ENCODE assay signal across 1 cellular context in the genomic region with DNA sequence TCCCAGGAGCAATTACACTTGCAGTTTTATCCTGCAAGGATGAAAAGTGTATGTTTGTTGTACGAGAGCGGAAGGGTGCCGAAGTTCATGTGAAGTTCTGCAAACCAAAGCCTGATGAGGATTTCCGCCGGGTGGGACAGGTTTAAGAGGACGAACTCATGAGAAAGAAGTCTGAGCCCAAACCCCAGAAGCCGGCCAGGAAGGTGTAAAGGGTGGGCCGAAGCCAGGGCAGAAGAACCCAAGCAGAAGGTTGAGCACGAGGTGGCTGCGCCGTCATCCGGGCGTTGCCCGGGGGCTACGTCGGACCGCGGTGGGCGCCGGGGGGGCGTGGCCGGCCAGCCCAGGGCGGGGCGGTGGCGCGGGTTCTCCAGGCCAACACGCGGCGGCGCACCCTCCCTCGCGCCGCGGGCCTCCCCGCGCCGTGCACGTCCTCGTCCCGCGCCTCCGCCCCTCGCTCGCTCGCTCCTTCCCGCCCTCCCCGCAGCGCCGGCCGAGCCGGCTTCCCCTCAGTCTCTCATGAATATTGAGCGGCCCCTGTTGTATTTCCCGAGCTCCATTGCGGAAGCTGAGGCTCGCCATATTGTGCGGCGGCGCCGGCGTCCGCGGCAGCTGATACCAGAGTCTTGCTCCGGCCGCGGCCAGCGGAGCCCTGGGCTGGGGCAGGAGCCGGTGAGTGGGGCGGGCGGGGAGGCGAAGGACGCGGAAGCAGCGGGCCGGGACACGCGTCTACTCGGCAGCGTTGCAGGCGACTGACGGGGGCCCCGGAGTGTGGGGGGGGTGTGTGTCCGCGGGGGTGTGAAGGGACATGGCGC.
TF ChIP-seq lines count a peak whose summit lies in the region.

A gene (plus strand): TSS at position 578 of the 812 bp plus-strand sequence. CDS start 41,996 bp downstream, outside the sequence.

TF ChIP-seq in HepG2, 621 proteins besides CTCF, POLR2A, EP300 and RAD21 (continued from another document and continues in another):
- TF ChIP-seq, protein P1, sequence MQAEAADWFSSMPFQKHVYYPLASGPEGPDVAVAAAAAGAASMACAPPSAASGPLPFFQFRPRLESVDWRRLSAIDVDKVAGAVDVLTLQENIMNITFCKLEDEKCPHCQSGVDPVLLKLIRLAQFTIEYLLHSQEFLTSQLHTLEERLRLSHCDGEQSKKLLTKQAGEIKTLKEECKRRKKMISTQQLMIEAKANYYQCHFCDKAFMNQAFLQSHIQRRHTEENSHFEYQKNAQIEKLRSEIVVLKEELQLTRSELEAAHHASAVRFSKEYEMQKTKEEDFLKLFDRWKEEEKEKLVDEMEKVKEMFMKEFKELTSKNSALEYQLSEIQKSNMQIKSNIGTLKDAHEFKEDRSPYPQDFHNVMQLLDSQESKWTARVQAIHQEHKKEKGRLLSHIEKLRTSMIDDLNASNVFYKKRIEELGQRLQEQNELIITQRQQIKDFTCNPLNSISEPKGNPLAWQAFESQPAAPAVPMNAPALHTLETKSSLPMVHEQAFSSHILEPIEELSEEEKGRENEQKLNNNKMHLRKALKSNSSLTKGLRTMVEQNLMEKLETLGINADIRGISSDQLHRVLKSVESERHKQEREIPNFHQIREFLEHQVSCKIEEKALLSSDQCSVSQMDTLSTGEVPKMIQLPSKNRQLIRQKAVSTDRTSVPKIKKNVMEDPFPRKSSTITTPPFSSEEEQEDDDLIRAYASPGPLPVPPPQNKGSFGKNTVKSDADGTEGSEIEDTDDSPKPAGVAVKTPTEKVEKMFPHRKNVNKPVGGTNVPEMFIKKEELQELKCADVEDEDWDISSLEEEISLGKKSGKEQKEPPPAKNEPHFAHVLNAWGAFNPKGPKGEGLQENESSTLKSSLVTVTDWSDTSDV (CRISPR knock-in tag; IDR thresholded peaks at IDR 0.05), result no peak; the same call in 1 of the 2 replicates
- no peak for TF ChIP-seq JUND (CRISPR knock-in tag; IDR thresholded peaks at IDR 0.05)
- TF ChIP-seq ZNF709 (CRISPR knock-in tag; IDR thresholded peaks at IDR 0.05), result no peak
- 0 out of 2 replicates have a peak, but pooled peaks have one; percentile 21 for TF ChIP-seq NCOA1 (CRISPR knock-in tag; IDR thresholded peaks at IDR 0.05)
- TF ChIP-seq ZNF713 (CRISPR knock-in tag; IDR thresholded peaks at IDR 0.05), result no peak
- TF ChIP-seq, protein P2, sequence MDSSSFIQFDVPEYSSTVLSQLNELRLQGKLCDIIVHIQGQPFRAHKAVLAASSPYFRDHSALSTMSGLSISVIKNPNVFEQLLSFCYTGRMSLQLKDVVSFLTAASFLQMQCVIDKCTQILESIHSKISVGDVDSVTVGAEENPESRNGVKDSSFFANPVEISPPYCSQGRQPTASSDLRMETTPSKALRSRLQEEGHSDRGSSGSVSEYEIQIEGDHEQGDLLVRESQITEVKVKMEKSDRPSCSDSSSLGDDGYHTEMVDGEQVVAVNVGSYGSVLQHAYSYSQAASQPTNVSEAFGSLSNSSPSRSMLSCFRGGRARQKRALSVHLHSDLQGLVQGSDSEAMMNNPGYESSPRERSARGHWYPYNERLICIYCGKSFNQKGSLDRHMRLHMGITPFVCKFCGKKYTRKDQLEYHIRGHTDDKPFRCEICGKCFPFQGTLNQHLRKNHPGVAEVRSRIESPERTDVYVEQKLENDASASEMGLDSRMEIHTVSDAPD (CRISPR knock-in tag; IDR thresholded peaks at IDR 0.05), result no peak
- peak; percentile 60 for TF ChIP-seq SP5 (CRISPR knock-in tag; IDR thresholded peaks at IDR 0.05; ENCODE audit: borderline replicate concordance, low read depth)
- TF ChIP-seq, protein P3, sequence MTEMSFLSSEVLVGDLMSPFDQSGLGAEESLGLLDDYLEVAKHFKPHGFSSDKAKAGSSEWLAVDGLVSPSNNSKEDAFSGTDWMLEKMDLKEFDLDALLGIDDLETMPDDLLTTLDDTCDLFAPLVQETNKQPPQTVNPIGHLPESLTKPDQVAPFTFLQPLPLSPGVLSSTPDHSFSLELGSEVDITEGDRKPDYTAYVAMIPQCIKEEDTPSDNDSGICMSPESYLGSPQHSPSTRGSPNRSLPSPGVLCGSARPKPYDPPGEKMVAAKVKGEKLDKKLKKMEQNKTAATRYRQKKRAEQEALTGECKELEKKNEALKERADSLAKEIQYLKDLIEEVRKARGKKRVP (CRISPR knock-in tag; IDR thresholded peaks at IDR 0.05), result no peak
- TF ChIP-seq ZNF644 (CRISPR knock-in tag; IDR thresholded peaks at IDR 0.05; ENCODE audit: low read depth), result no peak
- no peak for TF ChIP-seq ZC3H4 (CRISPR knock-in tag; IDR thresholded peaks at IDR 0.05; ENCODE audit: borderline replicate concordance)
- TF ChIP-seq, protein P4, sequence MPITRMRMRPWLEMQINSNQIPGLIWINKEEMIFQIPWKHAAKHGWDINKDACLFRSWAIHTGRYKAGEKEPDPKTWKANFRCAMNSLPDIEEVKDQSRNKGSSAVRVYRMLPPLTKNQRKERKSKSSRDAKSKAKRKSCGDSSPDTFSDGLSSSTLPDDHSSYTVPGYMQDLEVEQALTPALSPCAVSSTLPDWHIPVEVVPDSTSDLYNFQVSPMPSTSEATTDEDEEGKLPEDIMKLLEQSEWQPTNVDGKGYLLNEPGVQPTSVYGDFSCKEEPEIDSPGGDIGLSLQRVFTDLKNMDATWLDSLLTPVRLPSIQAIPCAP (CRISPR knock-in tag; IDR thresholded peaks at IDR 0.05; ENCODE audit: low read depth), result no peak
- TF ChIP-seq, protein P5, sequence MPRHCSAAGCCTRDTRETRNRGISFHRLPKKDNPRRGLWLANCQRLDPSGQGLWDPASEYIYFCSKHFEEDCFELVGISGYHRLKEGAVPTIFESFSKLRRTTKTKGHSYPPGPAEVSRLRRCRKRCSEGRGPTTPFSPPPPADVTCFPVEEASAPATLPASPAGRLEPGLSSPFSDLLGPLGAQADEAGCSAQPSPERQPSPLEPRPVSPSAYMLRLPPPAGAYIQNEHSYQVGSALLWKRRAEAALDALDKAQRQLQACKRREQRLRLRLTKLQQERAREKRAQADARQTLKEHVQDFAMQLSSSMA (CRISPR knock-in tag; IDR thresholded peaks at IDR 0.05), result no peak
- TF ChIP-seq ZNF788 (CRISPR knock-in tag; IDR thresholded peaks at IDR 0.05; ENCODE audit: borderline replicate concordance), result no peak
- TF ChIP-seq ZNF570 (CRISPR knock-in tag; IDR thresholded peaks at IDR 0.05; ENCODE audit: borderline replicate concordance), result no peak
- TF ChIP-seq, protein P6, sequence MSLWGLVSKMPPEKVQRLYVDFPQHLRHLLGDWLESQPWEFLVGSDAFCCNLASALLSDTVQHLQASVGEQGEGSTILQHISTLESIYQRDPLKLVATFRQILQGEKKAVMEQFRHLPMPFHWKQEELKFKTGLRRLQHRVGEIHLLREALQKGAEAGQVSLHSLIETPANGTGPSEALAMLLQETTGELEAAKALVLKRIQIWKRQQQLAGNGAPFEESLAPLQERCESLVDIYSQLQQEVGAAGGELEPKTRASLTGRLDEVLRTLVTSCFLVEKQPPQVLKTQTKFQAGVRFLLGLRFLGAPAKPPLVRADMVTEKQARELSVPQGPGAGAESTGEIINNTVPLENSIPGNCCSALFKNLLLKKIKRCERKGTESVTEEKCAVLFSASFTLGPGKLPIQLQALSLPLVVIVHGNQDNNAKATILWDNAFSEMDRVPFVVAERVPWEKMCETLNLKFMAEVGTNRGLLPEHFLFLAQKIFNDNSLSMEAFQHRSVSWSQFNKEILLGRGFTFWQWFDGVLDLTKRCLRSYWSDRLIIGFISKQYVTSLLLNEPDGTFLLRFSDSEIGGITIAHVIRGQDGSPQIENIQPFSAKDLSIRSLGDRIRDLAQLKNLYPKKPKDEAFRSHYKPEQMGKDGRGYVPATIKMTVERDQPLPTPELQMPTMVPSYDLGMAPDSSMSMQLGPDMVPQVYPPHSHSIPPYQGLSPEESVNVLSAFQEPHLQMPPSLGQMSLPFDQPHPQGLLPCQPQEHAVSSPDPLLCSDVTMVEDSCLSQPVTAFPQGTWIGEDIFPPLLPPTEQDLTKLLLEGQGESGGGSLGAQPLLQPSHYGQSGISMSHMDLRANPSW (CRISPR knock-in tag; IDR thresholded peaks at IDR 0.05; ENCODE audit: borderline replicate concordance), result no peak
- TF ChIP-seq, protein P7, sequence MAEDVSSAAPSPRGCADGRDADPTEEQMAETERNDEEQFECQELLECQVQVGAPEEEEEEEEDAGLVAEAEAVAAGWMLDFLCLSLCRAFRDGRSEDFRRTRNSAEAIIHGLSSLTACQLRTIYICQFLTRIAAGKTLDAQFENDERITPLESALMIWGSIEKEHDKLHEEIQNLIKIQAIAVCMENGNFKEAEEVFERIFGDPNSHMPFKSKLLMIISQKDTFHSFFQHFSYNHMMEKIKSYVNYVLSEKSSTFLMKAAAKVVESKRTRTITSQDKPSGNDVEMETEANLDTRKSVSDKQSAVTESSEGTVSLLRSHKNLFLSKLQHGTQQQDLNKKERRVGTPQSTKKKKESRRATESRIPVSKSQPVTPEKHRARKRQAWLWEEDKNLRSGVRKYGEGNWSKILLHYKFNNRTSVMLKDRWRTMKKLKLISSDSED (CRISPR knock-in tag; IDR thresholded peaks at IDR 0.05), result no peak
- peak; percentile 29; the same call in 1 of the 2 replicates for TF ChIP-seq ZKSCAN8 (CRISPR knock-in tag; IDR thresholded peaks at IDR 0.05; ENCODE audit: borderline replicate concordance)
- TF ChIP-seq, protein P8, sequence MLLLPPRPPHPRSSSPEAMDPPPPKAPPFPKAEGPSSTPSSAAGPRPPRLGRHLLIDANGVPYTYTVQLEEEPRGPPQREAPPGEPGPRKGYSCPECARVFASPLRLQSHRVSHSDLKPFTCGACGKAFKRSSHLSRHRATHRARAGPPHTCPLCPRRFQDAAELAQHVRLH (CRISPR knock-in tag; IDR thresholded peaks at IDR 0.05; ENCODE audit: borderline replicate concordance, low read depth), result no peak
- TF ChIP-seq SAP130 (CRISPR knock-in tag; IDR thresholded peaks at IDR 0.05; ENCODE audit: low read depth), result no peak; the same call in 1 of the 2 replicates
- TF ChIP-seq TAF15 (IDR thresholded peaks at IDR 0.05; ENCODE audit: low read depth, low read length, poor library complexity, severe bottlenecking), result no peak
- TF ChIP-seq, protein P9, sequence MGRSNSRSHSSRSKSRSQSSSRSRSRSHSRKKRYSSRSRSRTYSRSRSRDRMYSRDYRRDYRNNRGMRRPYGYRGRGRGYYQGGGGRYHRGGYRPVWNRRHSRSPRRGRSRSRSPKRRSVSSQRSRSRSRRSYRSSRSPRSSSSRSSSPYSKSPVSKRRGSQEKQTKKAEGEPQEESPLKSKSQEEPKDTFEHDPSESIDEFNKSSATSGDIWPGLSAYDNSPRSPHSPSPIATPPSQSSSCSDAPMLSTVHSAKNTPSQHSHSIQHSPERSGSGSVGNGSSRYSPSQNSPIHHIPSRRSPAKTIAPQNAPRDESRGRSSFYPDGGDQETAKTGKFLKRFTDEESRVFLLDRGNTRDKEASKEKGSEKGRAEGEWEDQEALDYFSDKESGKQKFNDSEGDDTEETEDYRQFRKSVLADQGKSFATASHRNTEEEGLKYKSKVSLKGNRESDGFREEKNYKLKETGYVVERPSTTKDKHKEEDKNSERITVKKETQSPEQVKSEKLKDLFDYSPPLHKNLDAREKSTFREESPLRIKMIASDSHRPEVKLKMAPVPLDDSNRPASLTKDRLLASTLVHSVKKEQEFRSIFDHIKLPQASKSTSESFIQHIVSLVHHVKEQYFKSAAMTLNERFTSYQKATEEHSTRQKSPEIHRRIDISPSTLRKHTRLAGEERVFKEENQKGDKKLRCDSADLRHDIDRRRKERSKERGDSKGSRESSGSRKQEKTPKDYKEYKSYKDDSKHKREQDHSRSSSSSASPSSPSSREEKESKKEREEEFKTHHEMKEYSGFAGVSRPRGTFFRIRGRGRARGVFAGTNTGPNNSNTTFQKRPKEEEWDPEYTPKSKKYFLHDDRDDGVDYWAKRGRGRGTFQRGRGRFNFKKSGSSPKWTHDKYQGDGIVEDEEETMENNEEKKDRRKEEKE (IDR thresholded peaks at IDR 0.05), result no peak
- no peak for TF ChIP-seq NFYC (CRISPR knock-in tag; IDR thresholded peaks at IDR 0.05)
- no peak for TF ChIP-seq ZNF83 (CRISPR knock-in tag; IDR thresholded peaks at IDR 0.05; ENCODE audit: borderline replicate concordance)
- TF ChIP-seq ETV5 (CRISPR knock-in tag; IDR thresholded peaks at IDR 0.05; ENCODE audit: borderline replicate concordance), result peak; percentile 38; the same call in 1 of the 2 replicates
- peak; percentile 74 for TF ChIP-seq ZSCAN21 (CRISPR knock-in tag; IDR thresholded peaks at IDR 0.05; ENCODE audit: borderline replicate concordance)
- TF ChIP-seq FOXJ3 (CRISPR knock-in tag; IDR thresholded peaks at IDR 0.05; ENCODE audit: borderline replicate concordance), result no peak
- TF ChIP-seq PHF5A (CRISPR knock-in tag; IDR thresholded peaks at IDR 0.05; ENCODE audit: low read depth, unreplicated experiment), result no peak
- TF ChIP-seq RAD51 (IDR thresholded peaks at IDR 0.05; ENCODE audit: borderline replicate concordance), result no peak
- no peak for TF ChIP-seq ZNF263 (CRISPR knock-in tag; IDR thresholded peaks at IDR 0.05)
- no peak for TF ChIP-seq KDM1A (CRISPR knock-in tag; IDR thresholded peaks at IDR 0.05)
- TF ChIP-seq MEIS2 (CRISPR knock-in tag; IDR thresholded peaks at IDR 0.05), result 0 out of 2 replicates have a peak, but pooled peaks have one; percentile 46
- TF ChIP-seq REL (CRISPR knock-in tag; conservative IDR thresholded peaks at IDR 0.05), result no peak
- no peak for TF ChIP-seq PAX8 (CRISPR knock-in tag; IDR thresholded peaks at IDR 0.05; ENCODE audit: borderline replicate concordance)
- TF ChIP-seq ESRRA (CRISPR knock-in tag; IDR thresholded peaks at IDR 0.05; ENCODE audit: low read depth), result no peak
- no peak for TF ChIP-seq HMG20B (CRISPR knock-in tag; conservative IDR thresholded peaks at IDR 0.05)
- TF ChIP-seq, protein P10, sequence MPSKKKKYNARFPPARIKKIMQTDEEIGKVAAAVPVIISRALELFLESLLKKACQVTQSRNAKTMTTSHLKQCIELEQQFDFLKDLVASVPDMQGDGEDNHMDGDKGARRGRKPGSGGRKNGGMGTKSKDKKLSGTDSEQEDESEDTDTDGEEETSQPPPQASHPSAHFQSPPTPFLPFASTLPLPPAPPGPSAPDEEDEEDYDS (CRISPR knock-in tag; IDR thresholded peaks at IDR 0.05), result 0 out of 2 replicates have a peak, but pooled peaks have one; percentile 14
- 0 out of 2 replicates have a peak, but pooled peaks have one; percentile 41 for TF ChIP-seq POLR2AphosphoS5 (IDR thresholded peaks at IDR 0.05; ENCODE audit: low read depth, low read length)
